Comparison of ENCODE assay signal across 15 cellular contexts in genomic region chr11:72394456-72394855, GRCh38.
"Had no signal": no experiment of that assay in that cellular context is flagged by ENCODE, and none has a peak within 500 bp of the region (broad histone marks: within the 10 kb centered on the region; RNA-seq: fewer than 3 reads in every experiment).

No MANE protein-coding gene starts in this region.

- H3K27ac Mint-ChIP-seq: effector memory CD8-positive, alpha-beta T cell; nephron progenitor cell; stimulated activated memory B cell treated with anti-CD40 and anti-IgM and Interleukin-4, amounts not matched to agents 10 μg/mL and 1 μg/mL and 100 μg/mL, for 72 hours; stimulated activated naive CD8-positive, alpha-beta T cell treated with anti-CD3 and anti-CD28 coated beads, Interleukin-15, Interleukin-2, amounts not matched to agents 100 ng/mL and 50 ng/mL, for 24 hours had no signal

- H3K9me3 Mint-ChIP-seq: effector memory CD8-positive, alpha-beta T cell; nephron progenitor cell; stimulated activated memory B cell treated with anti-CD40 and anti-IgM and Interleukin-4, amounts not matched to agents 10 μg/mL and 1 μg/mL and 100 μg/mL, for 72 hours; stimulated activated naive CD8-positive, alpha-beta T cell treated with anti-CD3 and anti-CD28 coated beads, Interleukin-15, Interleukin-2, amounts not matched to agents 100 ng/mL and 50 ng/mL, for 24 hours had no signal

- H3K27ac ChIP-seq: parathyroid adenoma, prostate gland, right lobe of liver, testis, tibial nerve had no signal

- H3K4me3 ChIP-seq: prostate gland, right lobe of liver, testis, tibial nerve had no signal

- H3K27me3 Mint-ChIP-seq: effector memory CD8-positive, alpha-beta T cell; naive thymus-derived CD4-positive, alpha-beta T cell; stimulated activated memory B cell treated with anti-CD40 and anti-IgM and Interleukin-4, amounts not matched to agents 10 μg/mL and 1 μg/mL and 100 μg/mL, for 72 hours; stimulated activated naive CD8-positive, alpha-beta T cell treated with anti-CD3 and anti-CD28 coated beads, Interleukin-15, Interleukin-2, amounts not matched to agents 100 ng/mL and 50 ng/mL, for 24 hours had no signal

- H3K4me3 Mint-ChIP-seq: effector memory CD8-positive, alpha-beta T cell; naive thymus-derived CD4-positive, alpha-beta T cell; nephron progenitor cell; stimulated activated memory B cell treated with anti-CD40 and anti-IgM and Interleukin-4, amounts not matched to agents 10 μg/mL and 1 μg/mL and 100 μg/mL, for 72 hours; stimulated activated naive CD8-positive, alpha-beta T cell treated with anti-CD3 and anti-CD28 coated beads, Interleukin-15, Interleukin-2, amounts not matched to agents 100 ng/mL and 50 ng/mL, for 24 hours had no signal

- DNase-seq: effector memory CD8-positive, alpha-beta T cell; foreskin melanocyte; head of caudate nucleus; hippocampal formation; kidney glomerular epithelial cell; naive thymus-derived CD4-positive, alpha-beta T cell; nephron progenitor cell; right lobe of liver; stimulated activated CD4-positive, alpha-beta T cell treated with anti-CD3 and anti-CD28 coated beads, Interleukin-4, amount 100 ng/mL, for 1 hour; testis had no signal
